ENCODE assay signal across 8 cellular contexts in the genomic region with DNA sequence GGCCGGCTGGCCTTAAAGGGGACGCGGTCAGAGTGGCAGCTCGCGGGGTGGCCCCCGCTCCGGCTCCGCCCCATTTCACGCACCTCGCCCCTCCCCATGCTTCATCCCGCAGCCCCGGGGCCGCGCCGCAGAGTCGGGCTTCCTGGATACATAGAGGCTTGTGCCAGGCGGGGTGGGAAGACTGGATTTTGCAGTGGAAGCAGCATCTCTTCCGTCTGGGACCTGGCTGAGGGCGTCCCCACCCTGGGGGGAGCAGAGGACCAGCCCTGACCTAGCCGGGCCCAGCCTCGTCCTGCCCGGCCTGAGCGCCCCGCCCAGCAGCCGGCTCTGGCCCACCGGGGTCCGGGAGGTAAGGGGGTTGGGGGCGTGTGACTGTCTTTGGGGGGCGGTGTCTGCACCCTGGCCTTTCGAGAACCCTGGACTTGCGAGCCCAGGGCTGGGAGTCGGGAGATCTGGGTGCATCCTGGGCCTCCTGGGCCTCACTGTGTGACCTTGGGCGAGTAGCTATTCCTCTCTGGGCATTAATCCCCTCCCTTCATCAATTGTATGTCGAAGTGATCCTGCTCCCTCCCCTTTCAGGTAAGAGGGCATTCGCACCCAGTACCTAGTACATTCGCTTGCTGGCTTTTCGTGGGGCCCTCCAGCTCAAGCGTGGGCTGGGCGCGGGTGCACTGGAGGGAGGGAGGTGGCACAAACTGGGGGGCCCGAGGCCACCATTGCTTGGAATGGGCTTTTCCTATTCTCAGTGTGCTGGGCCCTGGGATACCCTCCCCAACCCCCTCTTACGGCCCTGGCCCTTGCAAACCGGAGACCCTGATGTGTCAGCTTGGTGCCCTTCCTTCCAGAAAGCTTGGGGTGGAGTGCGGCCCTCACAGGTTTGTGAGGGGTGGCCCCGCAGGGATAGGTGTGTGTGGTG.
DNase-seq lines count a peak whose midpoint lies in the region; ATAC-seq and TF ChIP-seq lines count a peak whose summit lies in the region.

A gene with protein sequence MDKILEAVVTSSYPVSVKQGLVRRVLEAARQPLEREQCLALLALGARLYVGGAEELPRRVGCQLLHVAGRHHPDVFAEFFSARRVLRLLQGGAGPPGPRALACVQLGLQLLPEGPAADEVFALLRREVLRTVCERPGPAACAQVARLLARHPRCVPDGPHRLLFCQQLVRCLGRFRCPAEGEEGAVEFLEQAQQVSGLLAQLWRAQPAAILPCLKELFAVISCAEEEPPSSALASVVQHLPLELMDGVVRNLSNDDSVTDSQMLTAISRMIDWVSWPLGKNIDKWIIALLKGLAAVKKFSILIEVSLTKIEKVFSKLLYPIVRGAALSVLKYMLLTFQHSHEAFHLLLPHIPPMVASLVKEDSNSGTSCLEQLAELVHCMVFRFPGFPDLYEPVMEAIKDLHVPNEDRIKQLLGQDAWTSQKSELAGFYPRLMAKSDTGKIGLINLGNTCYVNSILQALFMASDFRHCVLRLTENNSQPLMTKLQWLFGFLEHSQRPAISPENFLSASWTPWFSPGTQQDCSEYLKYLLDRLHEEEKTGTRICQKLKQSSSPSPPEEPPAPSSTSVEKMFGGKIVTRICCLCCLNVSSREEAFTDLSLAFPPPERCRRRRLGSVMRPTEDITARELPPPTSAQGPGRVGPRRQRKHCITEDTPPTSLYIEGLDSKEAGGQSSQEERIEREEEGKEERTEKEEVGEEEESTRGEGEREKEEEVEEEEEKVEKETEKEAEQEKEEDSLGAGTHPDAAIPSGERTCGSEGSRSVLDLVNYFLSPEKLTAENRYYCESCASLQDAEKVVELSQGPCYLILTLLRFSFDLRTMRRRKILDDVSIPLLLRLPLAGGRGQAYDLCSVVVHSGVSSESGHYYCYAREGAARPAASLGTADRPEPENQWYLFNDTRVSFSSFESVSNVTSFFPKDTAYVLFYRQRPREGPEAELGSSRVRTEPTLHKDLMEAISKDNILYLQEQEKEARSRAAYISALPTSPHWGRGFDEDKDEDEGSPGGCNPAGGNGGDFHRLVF (plus strand): TSS at position 111 of the 916 bp plus-strand sequence. CDS start 7,327 bp downstream, outside the sequence.

- no peaks in the 10 kb centered on the region for H3K36me3 ChIP-seq in mucosa of stomach (ENCODE audit: control insufficient read depth, insufficient read depth, low read length)

- peak within 1 kb of the TSS; percentile 80 for H3K4me3 ChIP-seq in LNCaP clone FGC (ENCODE audit: low read depth, low read length)
- peak within 1 kb of the TSS; percentile 92 for H3K4me3 ChIP-seq in mucosa of stomach (ENCODE audit: low read length)

- H3K4me1 ChIP-seq in mucosa of stomach (ENCODE audit: control insufficient read depth, insufficient read depth, low read length) = peaks cover 24% of the 10 kb centered on the region

- DNase-seq in LNCaP clone FGC (ENCODE audit: low read depth) (no peak), NCI-H1048 (lab: John Stamatoyannopoulos, UW) (no peak)
- DNase-seq in stimulated activated CD4-positive, alpha-beta T cell treated with anti-CD3 and anti-CD28 coated beads, Interleukin-1b, Interleukin-23, amount 100 ng/mL, for 48 hours = no peak

- H3K27me3 ChIP-seq in mucosa of stomach (ENCODE audit: control insufficient read depth, insufficient read depth, low read length) = no peaks in the 10 kb centered on the region

- no peaks in the 10 kb centered on the region for H3K9me3 ChIP-seq in mucosa of stomach (ENCODE audit: control insufficient read depth, low read length)

- no peak for TF ChIP-seq CTCF in LNCaP clone FGC (IDR thresholded peaks at IDR 0.05; ENCODE audit: control insufficient read depth, extremely low read depth, insufficient read depth)

- H3K9ac ChIP-seq in mucosa of stomach (ENCODE audit: low read length) = peak within 1 kb of the TSS; percentile 74

- peak within 1 kb of the TSS; percentile 92 for H3K27ac ChIP-seq in cingulate gyrus (ENCODE audit: low read depth, low read length)

- peak; percentile 7 for TF ChIP-seq POLR2A in GM10847 (IDR thresholded peaks at IDR 0.05; ENCODE audit: extremely low read depth, insufficient read length)

- no peak for ATAC-seq in HG03439 (IDR thresholded peaks at IDR 0.05; ENCODE audit: unreplicated experiment)
- ATAC-seq in GM21529 (IDR thresholded peaks at IDR 0.05; ENCODE audit: unreplicated experiment) = no peak
